Comparison of ENCODE assay signal across 15 cellular contexts in genomic region chr15:65027593-65027992, GRCh38. TPM values are rescaled to one million over a fixed set of nuclear protein-coding genes. Genes with fewer than 3 reads are reported as not detected.
DNase-seq lines count a peak whose midpoint lies in the region; ATAC-seq and TF ChIP-seq lines count a peak whose summit lies in the region.
"Had no signal": no experiment of that assay in that cellular context is flagged by ENCODE, and none has a peak within 500 bp of the region (broad histone marks: within the 10 kb centered on the region; RNA-seq: fewer than 3 reads in every experiment).

No MANE protein-coding gene starts in this region.

- peak overlapping the region in 7 of 11 experiments; percentile 81 to 93 (median 90); a peak in 10 of 22 replicates for H3K9ac ChIP-seq in BLaER1 treated with 17β-estradiol and CSF1 and Interleukin-3, amounts not matched to agents 10 nM and 100 nM

- peaks cover 15 to 23% (median 20%) of the 10 kb centered on the region in 10 experiments for H3K4me1 ChIP-seq in BLaER1 treated with 17β-estradiol and CSF1 and Interleukin-3, amounts not matched to agents 10 nM and 100 nM
- H3K4me1 ChIP-seq in GM23338 (ENCODE audit: insufficient read depth) (peaks cover 10% of the 10 kb centered on the region), Peyer's patch (peaks cover 0 to 11% (median 5%) of the 10 kb centered on the region in 4 donors)

- H3K36me3 ChIP-seq in BLaER1 treated with 17β-estradiol and CSF1 and Interleukin-3, amounts not matched to agents 10 nM and 100 nM: peaks cover 25 to 45% (median 40%) of the 10 kb centered on the region in 11 experiments; a peak in 21 of 22 replicates
- no peaks in the 10 kb centered on the region for H3K36me3 ChIP-seq in GM23338 (ENCODE audit: insufficient read depth)
- peaks cover 0 to 41% (median 0%) of the 10 kb centered on the region in 3 donors for H3K36me3 ChIP-seq in Peyer's patch

- H3K9me2 ChIP-seq in GM23338 (ENCODE audit: insufficient read depth): no peaks in the 10 kb centered on the region

- H3K9me3 Mint-ChIP-seq in GM23338 (no peaks in the 10 kb centered on the region), naive B cell (no peaks in the 10 kb centered on the region)
- no peaks in the 10 kb centered on the region for H3K9me3 Mint-ChIP-seq in activated T-helper 1 cell treated with anti-CD3 and anti-CD28 coated beads, Interleukin-12 subunit alpha, Interleukin-12 subunit beta, Interleukin-2, Interleukin-4 antibody, amounts not matched to agents 30 ng/mL and 10 ng/mL and 1 ng/mL, durations not matched to agents 14 hours and 24 hours and 36 hours

- H3K79me2 ChIP-seq in GM23338 (replicated peaks; ENCODE audit: insufficient read depth): peaks cover 15% of the 10 kb centered on the region

- ATAC-seq in GM23338 (no peak), naive B cell (ENCODE audit: low read depth in 2 of 2) (no peak)
- ATAC-seq: gastrocnemius medialis had no signal

- no peaks in the 10 kb centered on the region for H3K9me3 ChIP-seq in BLaER1 treated with 17β-estradiol and CSF1 and Interleukin-3, amounts not matched to agents 10 nM and 100 nM (replicated peaks in 1 of 11)
- H3K9me3 ChIP-seq in Peyer's patch: no peaks in the 10 kb centered on the region
- H3K9me3 ChIP-seq: gastrocnemius medialis, left ventricle myocardium inferior had no signal

- H3K4me2 ChIP-seq in BLaER1 treated with 17β-estradiol and CSF1 and Interleukin-3, amounts not matched to agents 10 nM and 100 nM: peak overlapping the region; percentile 88 to 98 (median 92)
- H3K4me2 ChIP-seq in GM23338: peak overlapping the region; percentile 97

- TF ChIP-seq CTCF in GM23338 (conservative IDR thresholded peaks at IDR 0.05; ENCODE audit: low read depth in 2 of 2): no peak
- TF ChIP-seq CTCF in Peyer's patch (IDR thresholded peaks at IDR 0.05): no peak

- H3K4me3 Mint-ChIP-seq in GM23338 (peak overlapping the region; percentile 80), naive B cell (peak overlapping the region in 7 of 8 donors; percentile 86 to 97 (median 88))
- H3K4me3 Mint-ChIP-seq in activated T-helper 1 cell treated with anti-CD3 and anti-CD28 coated beads, Interleukin-12 subunit alpha, Interleukin-12 subunit beta, Interleukin-2, Interleukin-4 antibody, amounts not matched to agents 30 ng/mL and 10 ng/mL and 1 ng/mL, durations not matched to agents 14 hours and 24 hours and 36 hours: peak overlapping the region; percentile 89

- peaks cover 0 to 9% (median 0%) of the 10 kb centered on the region in 11 experiments; a peak in 9 of 22 replicates for H4K20me1 ChIP-seq in BLaER1 treated with 17β-estradiol and CSF1 and Interleukin-3, amounts not matched to agents 10 nM and 100 nM
- peaks cover 15% of the 10 kb centered on the region for H4K20me1 ChIP-seq in GM23338 (replicated peaks; ENCODE audit: insufficient read depth)

- intact Hi-C loops in activated T-helper 1 cell treated with anti-CD3 and anti-CD28 coated beads, Interleukin-12 subunit alpha, Interleukin-12 subunit beta, Interleukin-2, Interleukin-4 antibody, amounts not matched to agents 30 ng/mL and 10 ng/mL and 1 ng/mL, durations not matched to agents 14 hours and 24 hours and 36 hours (cut with micrococcal nuclease): no loop called here

- DNase-seq in GM23338 (ENCODE audit: low spot score) (no peak), naive B cell (no peak), islet precursor cell (no peak), NOMO-1 (lab: John Stamatoyannopoulos, UW; ENCODE audit: unreplicated experiment in 2 of 2) (no peak), NCI-H187 treated with DMSO at 0.1 percent for 48 hours (lab: John Stamatoyannopoulos, UW) (no peak), Peyer's patch (no peak)
- no peak for DNase-seq in activated T-helper 1 cell treated with anti-CD3 and anti-CD28 coated beads, Interleukin-12 subunit alpha, Interleukin-12 subunit beta, Interleukin-2, Interleukin-4 antibody, amounts not matched to agents 30 ng/mL and 10 ng/mL and 1 ng/mL, durations not matched to agents 14 hours and 24 hours and 36 hours (ENCODE audit: low spot score)
- DNase-seq: activated CD4-positive, alpha-beta T cell treated with anti-CD3 and anti-CD28 coated beads, Interleukin-2, amount 50 U/mL, for 48 hours; gastrocnemius medialis; left ventricle myocardium inferior; NCI-H2081; Right ventricle myocardium superior had no signal

- H3K27ac ChIP-seq in BLaER1 treated with 17β-estradiol and CSF1 and Interleukin-3, amounts not matched to agents 10 nM and 100 nM: peak overlapping the region in 2 of 11 experiments; percentile 2 to 18; a peak in 1 of 22 replicates
- H3K27ac ChIP-seq in GM23338 (ENCODE audit: low read depth): no peak overlapping the region
- no peak overlapping the region for H3K27ac ChIP-seq in Peyer's patch
- H3K27ac ChIP-seq: gastrocnemius medialis, left ventricle myocardium inferior had no signal

- no peaks in the 10 kb centered on the region for H3K27me3 ChIP-seq in BLaER1 treated with 17β-estradiol and CSF1 and Interleukin-3, amounts not matched to agents 10 nM and 100 nM
- no peaks in the 10 kb centered on the region for H3K27me3 ChIP-seq in GM23338 (ENCODE audit: insufficient read depth)
- no peaks in the 10 kb centered on the region for H3K27me3 ChIP-seq in Peyer's patch
- H3K27me3 ChIP-seq: gastrocnemius medialis had no signal

- peaks cover 11% of the 10 kb centered on the region for H3K27me3 Mint-ChIP-seq in GM23338 (ENCODE audit: insufficient read depth, low read depth, poor library complexity)
- H3K27me3 Mint-ChIP-seq in activated T-helper 1 cell treated with anti-CD3 and anti-CD28 coated beads, Interleukin-12 subunit alpha, Interleukin-12 subunit beta, Interleukin-2, Interleukin-4 antibody, amounts not matched to agents 30 ng/mL and 10 ng/mL and 1 ng/mL, durations not matched to agents 14 hours and 24 hours and 36 hours (ENCODE audit: insufficient read depth): peaks cover 16% of the 10 kb centered on the region
- peaks cover 0 to 15% (median 0%) of the 10 kb centered on the region in 3 donors for H3K27me3 Mint-ChIP-seq in naive B cell

- peak overlapping the region in 9 of 10 experiments; percentile 83 to 99 (median 96); a peak in 14 of 20 replicates for H3K4me3 ChIP-seq in BLaER1 treated with 17β-estradiol and CSF1 and Interleukin-3, amounts not matched to agents 10 nM and 100 nM
- H3K4me3 ChIP-seq in GM23338: peak overlapping the region; percentile 98; the same call in 1 of the 2 replicates
- peak overlapping the region in 1 of 4 donors; percentile 74 for H3K4me3 ChIP-seq in Peyer's patch

- H2AFZ ChIP-seq in GM23338: no peak overlapping the region

- H3K27ac Mint-ChIP-seq in GM23338: no peak overlapping the region
- no peak overlapping the region for H3K27ac Mint-ChIP-seq in activated T-helper 1 cell treated with anti-CD3 and anti-CD28 coated beads, Interleukin-12 subunit alpha, Interleukin-12 subunit beta, Interleukin-2, Interleukin-4 antibody, amounts not matched to agents 30 ng/mL and 10 ng/mL and 1 ng/mL, durations not matched to agents 14 hours and 24 hours and 36 hours
- peak overlapping the region in 1 of 6 donors; percentile 85 for H3K27ac Mint-ChIP-seq in naive B cell

- H3K4me1 Mint-ChIP-seq in GM23338: peaks cover 9% of the 10 kb centered on the region
- peaks cover 11% of the 10 kb centered on the region for H3K4me1 Mint-ChIP-seq in activated T-helper 1 cell treated with anti-CD3 and anti-CD28 coated beads, Interleukin-12 subunit alpha, Interleukin-12 subunit beta, Interleukin-2, Interleukin-4 antibody, amounts not matched to agents 30 ng/mL and 10 ng/mL and 1 ng/mL, durations not matched to agents 14 hours and 24 hours and 36 hours (ENCODE audit: low read depth)
- H3K4me1 Mint-ChIP-seq in naive B cell: peaks cover 12 to 19% (median 18%) of the 10 kb centered on the region in 3 donors

- H3K36me3 Mint-ChIP-seq in GM23338 (ENCODE audit: low read depth): peaks cover 19% of the 10 kb centered on the region
- H3K36me3 Mint-ChIP-seq in activated T-helper 1 cell treated with anti-CD3 and anti-CD28 coated beads, Interleukin-12 subunit alpha, Interleukin-12 subunit beta, Interleukin-2, Interleukin-4 antibody, amounts not matched to agents 30 ng/mL and 10 ng/mL and 1 ng/mL, durations not matched to agents 14 hours and 24 hours and 36 hours (ENCODE audit: low read depth): peaks cover 16% of the 10 kb centered on the region
- H3K36me3 Mint-ChIP-seq in naive B cell: peaks cover 0 to 17% of the 10 kb centered on the region in 2 donors

- 0 out of 2 replicates have a peak, but pooled peaks cover 6% of the 10 kb centered on the region for H3F3A ChIP-seq in GM23338 (replicated peaks; ENCODE audit: low read depth)

- no peak for TF ChIP-seq POLR2A in Peyer's patch (IDR thresholded peaks at IDR 0.05)

RNA-seq across cellular contexts. Expression of gene MTFMT, which starts 1.8 kb away (rescaled TPM):
- total RNA-seq in GM23338 (2014; rRNA removed; shearing (Covaris generic)): 25.3 and 36.0 TPM in 2 replicates
- polyA plus RNA-seq in GM23338 (2016; fragmentation: Nextera tagmentation; extraction: Ambion mirVana): 18.9 and 19.0 TPM in 2 replicates
- 18.8 and 21.1 TPM in 2 replicates for total RNA-seq in activated T-helper 1 cell treated with anti-CD3 and anti-CD28 coated beads, Interleukin-12 subunit alpha, Interleukin-12 subunit beta, Interleukin-2, Interleukin-4 antibody, amounts not matched to agents 30 ng/mL and 10 ng/mL and 1 ng/mL, durations not matched to agents 14 hours and 24 hours and 36 hours
- 10 to 100 TPM; 16.3 to 25.2 (median 19.5) TPM for polyA plus RNA-seq in naive B cell (ENCODE audit: low read depth in 6 of 6)
- total RNA-seq in Peyer's patch: 10 to 100 TPM; 22.3 to 39.9 (median 36.9) TPM

RNA-seq across cellular contexts. Expression of gene SLC51B, which starts 17.6 kb away (rescaled TPM):
- total RNA-seq in GM23338 (2014; rRNA removed; shearing (Covaris generic)): not detected in 2 replicates
- polyA plus RNA-seq in GM23338 (2016; fragmentation: Nextera tagmentation; extraction: Ambion mirVana) (not detected in 2 replicates), naive B cell (ENCODE audit: low read depth in 6 of 6) (not detected)
- total RNA-seq in activated T-helper 1 cell treated with anti-CD3 and anti-CD28 coated beads, Interleukin-12 subunit alpha, Interleukin-12 subunit beta, Interleukin-2, Interleukin-4 antibody, amounts not matched to agents 30 ng/mL and 10 ng/mL and 1 ng/mL, durations not matched to agents 14 hours and 24 hours and 36 hours: not detected in 2 replicates
- 100 to 1,000 TPM in 3 of 4 donors, 1 to 10 TPM in 1; 4.1 to 374 (median 196) TPM for total RNA-seq in Peyer's patch
- total RNA-seq: bronchial epithelial cell, gastrocnemius medialis, left ventricle myocardium inferior, pulmonary artery endothelial cell, Right ventricle myocardium superior had no signal

RNA-seq across cellular contexts. Expression of gene SPG21, which starts 37.9 kb away (rescaled TPM):
- total RNA-seq in GM23338 (2014; rRNA removed; shearing (Covaris generic)): 86.6 and 102 TPM in 2 replicates
- polyA plus RNA-seq in GM23338 (2016; fragmentation: Nextera tagmentation; extraction: Ambion mirVana): 79.4 and 81.0 TPM in 2 replicates
- 70.2 and 73.3 TPM in 2 replicates for total RNA-seq in activated T-helper 1 cell treated with anti-CD3 and anti-CD28 coated beads, Interleukin-12 subunit alpha, Interleukin-12 subunit beta, Interleukin-2, Interleukin-4 antibody, amounts not matched to agents 30 ng/mL and 10 ng/mL and 1 ng/mL, durations not matched to agents 14 hours and 24 hours and 36 hours
- 100 to 1,000 TPM; 190 to 258 (median 205) TPM for polyA plus RNA-seq in naive B cell (ENCODE audit: low read depth in 6 of 6)
- total RNA-seq in Peyer's patch: 10 to 100 TPM; 65.6 to 85.0 (median 70.3) TPM

RNA-seq across cellular contexts. Expression of gene RASL12, which starts 40.2 kb away (rescaled TPM):
- total RNA-seq in GM23338 (2014; rRNA removed; shearing (Covaris generic)): 20.1 and 27.7 TPM in 2 replicates
- polyA plus RNA-seq in GM23338 (2016; fragmentation: Nextera tagmentation; extraction: Ambion mirVana): 4.5 and 5.4 TPM in 2 replicates
- total RNA-seq in activated T-helper 1 cell treated with anti-CD3 and anti-CD28 coated beads, Interleukin-12 subunit alpha, Interleukin-12 subunit beta, Interleukin-2, Interleukin-4 antibody, amounts not matched to agents 30 ng/mL and 10 ng/mL and 1 ng/mL, durations not matched to agents 14 hours and 24 hours and 36 hours: not detected in 2 replicates
- not detected for polyA plus RNA-seq in naive B cell (ENCODE audit: low read depth in 6 of 6)
- 10 to 100 TPM in 2 of 4 donors, 1 to 10 TPM in 2; 5.1 to 23.1 (median 8.5) TPM for total RNA-seq in Peyer's patch
- total RNA-seq: bronchial epithelial cell, pulmonary artery endothelial cell had no signal

RNA-seq across cellular contexts. Expression of gene KBTBD13, which starts 49.0 kb away (rescaled TPM):
- not detected in 2 replicates for total RNA-seq in GM23338 (2014; rRNA removed; shearing (Covaris generic))
- polyA plus RNA-seq in GM23338 (2016; fragmentation: Nextera tagmentation; extraction: Ambion mirVana) (0.09 TPM in 1 of 2 replicates, not detected in the other), naive B cell (ENCODE audit: low read depth in 6 of 6) (not detected)
- total RNA-seq in activated T-helper 1 cell treated with anti-CD3 and anti-CD28 coated beads, Interleukin-12 subunit alpha, Interleukin-12 subunit beta, Interleukin-2, Interleukin-4 antibody, amounts not matched to agents 30 ng/mL and 10 ng/mL and 1 ng/mL, durations not matched to agents 14 hours and 24 hours and 36 hours: not detected in 2 replicates
- under 1 TPM in 1 of 4 donors, not detected in 3; 0.38 TPM for total RNA-seq in Peyer's patch
- total RNA-seq: bronchial epithelial cell, pulmonary artery endothelial cell had no signal
